In the genomic region with DNA sequence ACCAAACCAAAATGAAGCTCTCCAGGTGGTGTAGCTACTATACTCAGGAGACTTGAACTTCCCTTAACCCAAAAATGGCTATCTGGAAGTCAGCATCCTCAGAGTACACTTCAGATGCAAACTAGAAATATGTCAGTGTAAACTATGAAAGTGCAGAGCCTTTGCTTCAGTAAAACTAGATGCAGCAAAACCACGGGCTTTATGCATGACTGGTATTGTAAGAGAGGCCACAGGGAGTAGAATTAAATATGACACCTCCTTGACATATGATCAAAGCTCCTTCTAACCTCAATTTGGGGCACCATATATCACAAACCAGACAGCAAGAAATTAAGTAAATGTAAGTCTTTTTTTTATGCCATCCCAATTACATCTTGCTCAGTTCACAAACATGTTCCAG, we compare ENCODE assay signal across 1 cellular context. TPM values are rescaled to one million over a fixed set of nuclear protein-coding genes. Genes with fewer than 3 reads are reported as not detected.
"Had no signal": no experiment of that assay in that cellular context is flagged by ENCODE, and none has a peak within 500 bp of the region (broad histone marks: within the 10 kb centered on the region; RNA-seq: fewer than 3 reads in every experiment).

No MANE protein-coding gene starts in this region.

RNA-seq across cellular contexts. Expression of gene FAM72D, which starts 48.2 kb away (rescaled TPM):
- total RNA-seq: psoas muscle had no signal
